In genomic region chr19:8445488-8446001, GRCh38 we compare ENCODE assay signal across 8 cellular contexts. TPM values are rescaled to one million over a fixed set of nuclear protein-coding genes. Genes with fewer than 3 reads are reported as not detected.
A peak's percentile ranks its signal among the peaks of the same experiment; 100 is the strongest.
DNase-seq lines count a peak whose midpoint lies in the region; ATAC-seq and TF ChIP-seq lines count a peak whose summit lies in the region.

No MANE protein-coding gene starts in this region.

- no peaks in the 10 kb centered on the region for H3K9me3 ChIP-seq in CD8-positive, alpha-beta memory T cell (ENCODE audit: low read length)
- H3K9me3 ChIP-seq in mesenchymal stem cell (ENCODE audit: control insufficient read depth, low read length): no peaks in the 10 kb centered on the region

- ATAC-seq in GM21390 (IDR thresholded peaks at IDR 0.05; ENCODE audit: unreplicated experiment): peak; percentile 22
- ATAC-seq in activated B cell treated with CpG ODN at 0.5 μM for 24 hours (ENCODE audit: low read depth): peak; percentile 10
- peak; percentile 38 for ATAC-seq in stimulated activated effector memory CD8-positive, alpha-beta T cell treated with anti-CD3 and anti-CD28 coated beads, Interleukin-12 subunit alpha, Interleukin-12 subunit beta, amount 100 ng/mL, for 72 hours
- no peak for ATAC-seq in GM18870 (IDR thresholded peaks at IDR 0.05; ENCODE audit: unreplicated experiment)

- no peaks in the 10 kb centered on the region for H3K27me3 Mint-ChIP-seq in CD8-positive, alpha-beta memory T cell
- no peaks in the 10 kb centered on the region for H3K27me3 Mint-ChIP-seq in activated B cell treated with CpG ODN at 0.5 μM for 24 hours

- H3K27ac ChIP-seq in CD8-positive, alpha-beta memory T cell (ENCODE audit: low read depth, low read length): peak overlapping the region; percentile 96
- H3K27ac ChIP-seq in dorsolateral prefrontal cortex (peak overlapping the region; percentile 68 to 99 (median 95)), mesenchymal stem cell (ENCODE audit: low read length, poor library complexity, severe bottlenecking) (no peak overlapping the region)

- under 1% methylated on average over 34 of the region's 45 CpGs for WGBS in mesenchymal stem cell

- H3K9ac ChIP-seq in mesenchymal stem cell (ENCODE audit: low read length): peak overlapping the region; percentile 98

- peak; percentile 16 to 63 (median 46) for DNase-seq in CD8-positive, alpha-beta memory T cell
- DNase-seq in KBM-7 (peak; percentile 38), activated B cell treated with CpG ODN at 0.5 μM for 24 hours (peak; percentile 53), dorsolateral prefrontal cortex (peak in 3 of 10 donors; percentile 39 to 56 (median 55)), mesenchymal stem cell (peak; percentile 51)
- DNase-seq in stimulated activated effector memory CD8-positive, alpha-beta T cell treated with anti-CD3 and anti-CD28 coated beads, Interleukin-12 subunit alpha, Interleukin-12 subunit beta, amount 100 ng/mL, for 72 hours (ENCODE audit: low spot score in 2 of 2): peak; percentile 27 to 74

- no peak overlapping the region for H2AFZ ChIP-seq in mesenchymal stem cell (ENCODE audit: low read depth, low read length)

- POLR2A ChIA-PET in CD8-positive, alpha-beta memory T cell (lab: Charles Lee): interaction anchor here (1.4 to 3.2 kb wide), 2 partner anchors 16 to 32 kb away, joined by 5 to 16 read pairs; partner anchors contain the start of gene MARCHF2
- POLR2A ChIA-PET in activated B cell treated with CpG ODN at 0.5 μM for 24 hours (lab: Charles Lee): interaction anchor here (1.0 to 5.0 kb wide), 9 partner anchors 25 to 502 kb away, joined by 3 to 56 read pairs (median 5); partner anchors contain the start of genes MARCHF2, NDUFA7, RPS28 and TIMM44

- H3K23ac ChIP-seq in mesenchymal stem cell (ENCODE audit: low read length in 2 of 2): peak overlapping the region in 1 of 2 experiments; percentile 57

- peaks cover 0 to 40% (median 9%) of the 10 kb centered on the region in 3 donors for H3K36me3 Mint-ChIP-seq in CD8-positive, alpha-beta memory T cell
- peaks cover 41% of the 10 kb centered on the region for H3K36me3 Mint-ChIP-seq in activated B cell treated with CpG ODN at 0.5 μM for 24 hours (ENCODE audit: low read depth)
- H3K36me3 Mint-ChIP-seq in stimulated activated effector memory CD8-positive, alpha-beta T cell treated with anti-CD3 and anti-CD28 coated beads, Interleukin-12 subunit alpha, Interleukin-12 subunit beta, amount 100 ng/mL, for 72 hours: peaks cover 61% of the 10 kb centered on the region

- H3K79me1 ChIP-seq in mesenchymal stem cell (replicated peaks; ENCODE audit: low read length, poor library complexity, severe bottlenecking): no peaks in the 10 kb centered on the region

- H3K18ac ChIP-seq in mesenchymal stem cell (ENCODE audit: low read depth in 1 of 2, low read length in 2 of 2): peak overlapping the region; percentile 37 to 94

- H3K4ac ChIP-seq in mesenchymal stem cell (ENCODE audit: low read depth in 1 of 2, low read length in 2 of 2): peak overlapping the region; percentile 98 to 99

- H2BK12ac ChIP-seq in mesenchymal stem cell (ENCODE audit: low read length in 2 of 2): peak overlapping the region in 1 of 2 experiments; percentile 15

- H3K14ac ChIP-seq in mesenchymal stem cell (ENCODE audit: low read length in 2 of 2): peak overlapping the region in 1 of 2 experiments; percentile 100

- intact Hi-C loops in activated B cell treated with CpG ODN at 0.5 μM for 24 hours (cut with micrococcal nuclease): no loop called here
- intact Hi-C loops in dorsolateral prefrontal cortex (cut with DNase I): loop anchor here in 1 of 2 donors (2.0 kb wide), 1 partner anchor 59 kb away; no protein-coding TSS in a partner anchor

- TF ChIP-seq CTCF in activated B cell treated with CpG ODN at 0.5 μM for 24 hours (IDR thresholded peaks at IDR 0.05): no peak
- no peak for TF ChIP-seq CTCF in dorsolateral prefrontal cortex (IDR thresholded peaks at IDR 0.05 in 54 of 56, conservative IDR thresholded peaks at IDR 0.05 in 2 of 56; ENCODE audit: low read depth in 1 of 56, partially characterized antibody in 56 of 56)

- H3K36me3 ChIP-seq in CD8-positive, alpha-beta memory T cell (ENCODE audit: insufficient read depth, low read length): peaks cover 7% of the 10 kb centered on the region
- H3K36me3 ChIP-seq in mesenchymal stem cell (ENCODE audit: control insufficient read depth in 1 of 2, insufficient read depth in 2 of 2, low read depth in 1 of 2, low read length in 2 of 2): peaks cover 4 to 16% of the 10 kb centered on the region in 2 experiments

- peaks cover 44% of the 10 kb centered on the region for H3K4me1 ChIP-seq in CD8-positive, alpha-beta memory T cell (ENCODE audit: insufficient read depth, low read length)
- H3K4me1 ChIP-seq in mesenchymal stem cell (ENCODE audit: control insufficient read depth, insufficient read depth, low read depth, low read length): peaks cover 18% of the 10 kb centered on the region

- no peak overlapping the region for H2BK15ac ChIP-seq in mesenchymal stem cell (ENCODE audit: low read depth, poor library complexity, severe bottlenecking)

- H2BK120ac ChIP-seq in mesenchymal stem cell (ENCODE audit: low read depth, low read length): peak overlapping the region; percentile 83

- H3K4me1 Mint-ChIP-seq in CD8-positive, alpha-beta memory T cell: peaks cover 45 to 56% (median 54%) of the 10 kb centered on the region in 3 donors
- H3K4me1 Mint-ChIP-seq in activated B cell treated with CpG ODN at 0.5 μM for 24 hours: peaks cover 48% of the 10 kb centered on the region
- peaks cover 52% of the 10 kb centered on the region for H3K4me1 Mint-ChIP-seq in stimulated activated effector memory CD8-positive, alpha-beta T cell treated with anti-CD3 and anti-CD28 coated beads, Interleukin-12 subunit alpha, Interleukin-12 subunit beta, amount 100 ng/mL, for 72 hours

- peak overlapping the region; percentile 84 to 100 (median 93) for H3K4me3 Mint-ChIP-seq in CD8-positive, alpha-beta memory T cell
- H3K4me3 Mint-ChIP-seq in activated B cell treated with CpG ODN at 0.5 μM for 24 hours: peak overlapping the region; percentile 98
- peak overlapping the region; percentile 90 for H3K4me3 Mint-ChIP-seq in stimulated activated effector memory CD8-positive, alpha-beta T cell treated with anti-CD3 and anti-CD28 coated beads, Interleukin-12 subunit alpha, Interleukin-12 subunit beta, amount 100 ng/mL, for 72 hours

- H4K91ac ChIP-seq in mesenchymal stem cell (ENCODE audit: low read length): peak overlapping the region; percentile 11

- H3K4me3 ChIP-seq in CD8-positive, alpha-beta memory T cell (ENCODE audit: low read length): peak overlapping the region; percentile 83
- H3K4me3 ChIP-seq in dorsolateral prefrontal cortex (peak overlapping the region; percentile 47 to 100 (median 98)), mesenchymal stem cell (ENCODE audit: insufficient read depth in 1 of 2, low read depth in 1 of 2, low read length in 2 of 2) (peak overlapping the region; percentile 89 to 98)

- H4K8ac ChIP-seq in mesenchymal stem cell (ENCODE audit: low read length): no peak overlapping the region

- H3K27me3 ChIP-seq in CD8-positive, alpha-beta memory T cell (ENCODE audit: insufficient read depth, low read length, poor library complexity, severe bottlenecking): no peaks in the 10 kb centered on the region
- H3K27me3 ChIP-seq in dorsolateral prefrontal cortex (no peaks in the 10 kb centered on the region), mesenchymal stem cell (ENCODE audit: control insufficient read depth in 1 of 2, insufficient read depth in 1 of 2, low read length in 2 of 2) (no peaks in the 10 kb centered on the region)

- H2BK5ac ChIP-seq in mesenchymal stem cell (ENCODE audit: low read depth, low read length, poor library complexity, severe bottlenecking): peak overlapping the region; percentile 96

- in situ Hi-C loops in KBM-7 (cut with MboI; ENCODE audit: low pct_unique_long_range_greater_than_20kb, low sequenced_read_pairs): no loop called here

- no peak overlapping the region for H2AK5ac ChIP-seq in mesenchymal stem cell (ENCODE audit: low read length, severe bottlenecking)

- CTCF ChIA-PET in CD8-positive, alpha-beta memory T cell (lab: Charles Lee): interaction anchor here (0.8 to 1.7 kb wide), 6 partner anchors 33 to 135 kb away, joined by 3 to 6 read pairs (median 3); partner anchors contain the start of gene MARCHF2
- CTCF ChIA-PET in activated B cell treated with CpG ODN at 0.5 μM for 24 hours (lab: Charles Lee): interaction anchor here (1.0 to 2.9 kb wide), 3 partner anchors 32 to 92 kb away, joined by 3 to 8 read pairs (median 3); partner anchors contain the start of gene MARCHF2

- peak overlapping the region; percentile 94 for H3K4me2 ChIP-seq in mesenchymal stem cell (ENCODE audit: low read length, poor library complexity, severe bottlenecking)

- H3K27ac Mint-ChIP-seq in CD8-positive, alpha-beta memory T cell: peak overlapping the region; percentile 51 to 98 (median 90)
- peak overlapping the region; percentile 79 for H3K27ac Mint-ChIP-seq in activated B cell treated with CpG ODN at 0.5 μM for 24 hours
- peak overlapping the region; percentile 99 for H3K27ac Mint-ChIP-seq in stimulated activated effector memory CD8-positive, alpha-beta T cell treated with anti-CD3 and anti-CD28 coated beads, Interleukin-12 subunit alpha, Interleukin-12 subunit beta, amount 100 ng/mL, for 72 hours

- H3K9me3 Mint-ChIP-seq in CD8-positive, alpha-beta memory T cell: no peaks in the 10 kb centered on the region
- no peaks in the 10 kb centered on the region for H3K9me3 Mint-ChIP-seq in activated B cell treated with CpG ODN at 0.5 μM for 24 hours
- no peaks in the 10 kb centered on the region for H3K9me3 Mint-ChIP-seq in stimulated activated effector memory CD8-positive, alpha-beta T cell treated with anti-CD3 and anti-CD28 coated beads, Interleukin-12 subunit alpha, Interleukin-12 subunit beta, amount 100 ng/mL, for 72 hours

RNA-seq across cellular contexts. Expression of gene HNRNPM, which starts 0.8 kb away (rescaled TPM):
- 100 to 1,000 TPM; 336 to 338 TPM for total RNA-seq in CD8-positive, alpha-beta memory T cell
- 311 TPM for polyA plus RNA-seq in CD8-positive, alpha-beta memory T cell
- 282 and 287 TPM in 2 replicates for total RNA-seq in activated B cell treated with CpG ODN at 0.5 μM for 24 hours
- total RNA-seq in dorsolateral prefrontal cortex: 100 to 1,000 TPM in 119 of 120 experiments, 10 to 100 TPM in 1; 99.2 to 179 (median 128) TPM
- 84.5 TPM for polyA plus RNA-seq in mesenchymal stem cell (2013, experiment 1 of 2)
- polyA plus RNA-seq in mesenchymal stem cell (2013, experiment 2 of 2): 82.9 TPM

RNA-seq across cellular contexts. Expression of gene MARCHF2, which starts 32.4 kb away (rescaled TPM):
- total RNA-seq in CD8-positive, alpha-beta memory T cell: 10 to 100 TPM; 13.1 to 14.1 TPM
- 51.0 TPM for polyA plus RNA-seq in CD8-positive, alpha-beta memory T cell
- total RNA-seq in activated B cell treated with CpG ODN at 0.5 μM for 24 hours: 24.8 and 25.6 TPM in 2 replicates
- total RNA-seq in dorsolateral prefrontal cortex: 100 to 1,000 TPM in 17 of 120 experiments, 10 to 100 TPM in 103; 61.3 to 163 (median 86.8) TPM
- polyA plus RNA-seq in mesenchymal stem cell (2013, experiment 1 of 2): 42.1 TPM
- 39.4 TPM for polyA plus RNA-seq in mesenchymal stem cell (2013, experiment 2 of 2)

RNA-seq across cellular contexts. Expression of gene RAB11B, which starts 55.4 kb away (rescaled TPM):
- 10 to 100 TPM; 61.7 to 69.7 TPM for total RNA-seq in CD8-positive, alpha-beta memory T cell
- 87.4 TPM for polyA plus RNA-seq in CD8-positive, alpha-beta memory T cell
- total RNA-seq in activated B cell treated with CpG ODN at 0.5 μM for 24 hours (92.1 and 100 TPM in 2 replicates), dorsolateral prefrontal cortex (100 to 1,000 TPM; 130 to 218 (median 167) TPM)
- 90.1 TPM for polyA plus RNA-seq in mesenchymal stem cell (2013, experiment 1 of 2)
- polyA plus RNA-seq in mesenchymal stem cell (2013, experiment 2 of 2): 92.4 TPM

RNA-seq across cellular contexts. Expression of gene PRAM1, which starts 56.9 kb away (rescaled TPM):
- under 1 TPM; 0.55 to 0.64 TPM for total RNA-seq in CD8-positive, alpha-beta memory T cell
- 0.39 TPM for polyA plus RNA-seq in CD8-positive, alpha-beta memory T cell
- 0.29 and 0.49 TPM in 2 replicates for total RNA-seq in activated B cell treated with CpG ODN at 0.5 μM for 24 hours
- total RNA-seq in dorsolateral prefrontal cortex: 10 to 100 TPM in 19 of 120 experiments, 1 to 10 TPM in 101; 2.7 to 16.1 (median 6.3) TPM
- polyA plus RNA-seq in mesenchymal stem cell (2013, experiment 1 of 2): 0.03 TPM
- polyA plus RNA-seq in mesenchymal stem cell (2013, experiment 2 of 2): not detected
